Comparison of ENCODE assay signal across 31 cellular contexts in the genomic region with DNA sequence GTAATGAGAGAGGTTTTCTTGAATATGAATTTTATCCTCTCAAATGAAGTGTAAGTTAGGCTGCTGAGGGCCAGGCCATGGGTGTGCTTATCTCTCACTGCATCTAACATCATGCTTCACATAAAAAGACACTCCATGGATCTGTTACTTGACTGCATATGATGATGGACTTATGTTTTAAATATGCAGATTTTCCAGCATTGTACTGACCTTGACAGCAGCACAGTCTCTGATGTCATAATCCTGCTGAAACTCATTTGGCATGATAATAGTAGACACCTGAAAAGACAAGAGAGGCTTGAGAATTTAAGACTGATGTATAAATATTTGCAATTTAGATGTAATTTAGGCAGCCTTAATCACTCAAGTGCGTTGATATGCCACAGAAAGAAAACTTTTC. TPM values are rescaled to one million over a fixed set of nuclear protein-coding genes. Genes with fewer than 3 reads are reported as not detected.
"Had no signal": no experiment of that assay in that cellular context is flagged by ENCODE, and none has a peak within 500 bp of the region (broad histone marks: within the 10 kb centered on the region; RNA-seq: fewer than 3 reads in every experiment).

No MANE protein-coding gene starts in this region.

- H3K27ac Mint-ChIP-seq: naive B cell; naive thymus-derived CD8-positive, alpha-beta T cell; natural killer cell treated with Interleukin-12 subunit alpha and Interleukin-12 subunit beta and Interleukin-15 and Interleukin-18, amount 100 ng/mL, for 72 hours; nephron progenitor cell; progenitor cell of endocrine pancreas; stimulated activated effector memory CD8-positive, alpha-beta T cell treated with anti-CD3 and anti-CD28 coated beads, Interleukin-12 subunit alpha, Interleukin-12 subunit beta, amount 100 ng/mL, for 72 hours; stimulated activated naive CD8-positive, alpha-beta T cell treated with anti-CD3 and anti-CD28 coated beads, Interleukin-15, amount 100 ng/mL, for 72 hours; type B pancreatic cell had no signal

- H3K4me3 ChIP-seq: ovary, psoas muscle, skin epidermis, smooth muscle cell, suprapubic skin, testis, tibial artery, transverse colon, upper lobe of right lung, uterus had no signal

- ATAC-seq: naive thymus-derived CD8-positive, alpha-beta T cell; natural killer cell treated with Interleukin-12 subunit alpha and Interleukin-12 subunit beta and Interleukin-15 and Interleukin-18, amount 100 ng/mL, for 72 hours; psoas muscle; right cardiac atrium; sciatic nerve; stimulated activated effector memory CD8-positive, alpha-beta T cell treated with anti-CD3 and anti-CD28 coated beads, Interleukin-12 subunit alpha, Interleukin-12 subunit beta, amount 100 ng/mL, for 72 hours; stimulated activated naive CD8-positive, alpha-beta T cell treated with anti-CD3 and anti-CD28 coated beads, Interleukin-15, amount 100 ng/mL, for 72 hours; stimulated activated naive CD8-positive, alpha-beta T cell treated with anti-CD3 and anti-CD28 coated beads, Interleukin-15, Interleukin-2, amounts not matched to agents 100 U/mL and 50 U/mL, for 24 hours; upper lobe of right lung had no signal

- H3K4me1 Mint-ChIP-seq: naive B cell; naive thymus-derived CD8-positive, alpha-beta T cell; nephron progenitor cell; stimulated activated naive CD8-positive, alpha-beta T cell treated with anti-CD3 and anti-CD28 coated beads, Interleukin-15, amount 100 ng/mL, for 72 hours had no signal

- H3K27me3 ChIP-seq: ovary, suprapubic skin, testis, tibial artery, transverse colon, upper lobe of right lung, uterus had no signal

- H3K4me3 Mint-ChIP-seq: naive B cell; naive thymus-derived CD8-positive, alpha-beta T cell; natural killer cell treated with Interleukin-12 subunit alpha and Interleukin-12 subunit beta and Interleukin-15 and Interleukin-18, amount 100 ng/mL, for 72 hours; nephron progenitor cell; neural crest cell; stimulated activated effector memory CD8-positive, alpha-beta T cell treated with anti-CD3 and anti-CD28 coated beads, Interleukin-12 subunit alpha, Interleukin-12 subunit beta, amount 100 ng/mL, for 72 hours; stimulated activated naive CD8-positive, alpha-beta T cell treated with anti-CD3 and anti-CD28 coated beads, Interleukin-15, amount 100 ng/mL, for 72 hours; type B pancreatic cell had no signal

- H3K9me3 ChIP-seq: ovary, psoas muscle, suprapubic skin, testis, transverse colon, upper lobe of right lung had no signal

- H3K4me1 ChIP-seq: parathyroid adenoma, psoas muscle, transverse colon, upper lobe of right lung, uterus had no signal

- H3K9ac ChIP-seq: parathyroid adenoma had no signal

- H3K27me3 Mint-ChIP-seq: naive B cell; naive thymus-derived CD8-positive, alpha-beta T cell; natural killer cell treated with Interleukin-12 subunit alpha and Interleukin-12 subunit beta and Interleukin-15 and Interleukin-18, amount 100 ng/mL, for 72 hours; progenitor cell of endocrine pancreas; stimulated activated naive CD8-positive, alpha-beta T cell treated with anti-CD3 and anti-CD28 coated beads, Interleukin-15, amount 100 ng/mL, for 72 hours; type B pancreatic cell had no signal

- H3K9me3 Mint-ChIP-seq: naive B cell; naive thymus-derived CD8-positive, alpha-beta T cell; natural killer cell treated with Interleukin-12 subunit alpha and Interleukin-12 subunit beta and Interleukin-15 and Interleukin-18, amount 100 ng/mL, for 72 hours; stimulated activated effector memory CD8-positive, alpha-beta T cell treated with anti-CD3 and anti-CD28 coated beads, Interleukin-12 subunit alpha, Interleukin-12 subunit beta, amount 100 ng/mL, for 72 hours; type B pancreatic cell had no signal

- DNase-seq: naive B cell; naive thymus-derived CD8-positive, alpha-beta T cell; nephron progenitor cell; occipital lobe; ovary; posterior cingulate gyrus; psoas muscle; right cardiac atrium; stimulated activated CD4-positive, alpha-beta T cell treated with anti-CD3 and anti-CD28 coated beads, Interleukin-15, amount 100 ng/mL, for 24 hours; stimulated activated CD4-positive, alpha-beta T cell treated with anti-CD3 and anti-CD28 coated beads, Interleukin-2, amount 100 ng/mL, for 24 hours; stimulated activated CD4-positive, alpha-beta T cell treated with anti-CD3 and anti-CD28 coated beads, Interleukin-2, amount 100 ng/mL, for 48 hours; stimulated activated CD4-positive, alpha-beta T cell treated with anti-CD3 and anti-CD28 coated beads, Interleukin-4, amount 100 ng/mL, for 24 hours; stimulated activated naive CD4-positive, alpha-beta T cell; stimulated activated naive CD8-positive, alpha-beta T cell treated with anti-CD3 and anti-CD28 coated beads, Interleukin-15, amount 100 ng/mL, for 72 hours; stimulated activated naive CD8-positive, alpha-beta T cell treated with anti-CD3 and anti-CD28 coated beads, Interleukin-15, Interleukin-2, amounts not matched to agents 100 U/mL and 50 U/mL, for 24 hours; substantia nigra; testis; tibial artery; transverse colon; upper lobe of right lung; uterus had no signal

- H3K27ac ChIP-seq: ovary, parathyroid adenoma, psoas muscle, skin epidermis, suprapubic skin, testis, tibial artery, transverse colon, upper lobe of right lung, uterus had no signal

- H3K36me3 Mint-ChIP-seq: type B pancreatic cell had no signal

- H3K36me3 ChIP-seq: ovary, upper lobe of right lung, uterus had no signal

RNA-seq across cellular contexts. Expression of a gene that starts 43.9 kb away (rescaled TPM):
- total RNA-seq: smooth muscle cell had no signal
